ENCODE assay signal across 8 cellular contexts in the genomic region with DNA sequence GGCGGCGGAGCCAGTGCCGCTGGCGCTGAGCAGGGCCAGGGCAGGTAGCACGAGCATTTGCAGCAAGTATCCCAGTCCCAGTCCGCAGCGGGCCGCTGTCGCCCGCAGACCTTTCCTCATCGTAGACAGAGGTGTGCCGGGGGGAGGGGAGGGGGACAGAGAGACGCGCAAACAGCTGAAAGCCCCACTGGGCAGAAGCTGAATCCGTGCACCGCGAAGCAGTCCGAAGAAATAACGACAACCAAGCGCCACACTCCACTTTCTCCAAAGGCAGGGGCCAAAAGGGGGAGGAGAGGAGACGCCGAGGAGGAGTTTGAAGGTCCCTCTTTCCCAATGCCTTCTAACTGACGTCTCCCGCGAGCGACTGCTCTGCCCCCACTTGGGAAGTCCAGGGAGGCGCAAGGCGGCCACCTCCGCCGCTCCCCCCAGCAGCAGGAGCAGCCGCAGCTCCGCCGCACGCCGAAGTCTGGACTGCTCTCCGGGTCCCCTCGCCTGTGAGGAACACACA. TPM values are rescaled to one million over a fixed set of nuclear protein-coding genes. Genes with fewer than 3 reads are reported as not detected.
DNase-seq lines count a peak whose midpoint lies in the region; ATAC-seq and TF ChIP-seq lines count a peak whose summit lies in the region.

A gene (minus strand): TSS at position 236 of the 508 bp plus-strand sequence.

- peaks cover 55% of the 10 kb centered on the region for H3K27me3 Mint-ChIP-seq in activated CD8-positive, alpha-beta T cell treated with anti-CD3 and anti-CD28 coated beads, Interleukin-2, amount 10 ng/mL, durations not matched to agents 7 days and 5 days (ENCODE audit: low read depth)
- H3K27me3 Mint-ChIP-seq in glutamatergic neuron (ENCODE audit: unreplicated experiment) (peaks cover 14% of the 10 kb centered on the region), neural progenitor cell (ENCODE audit: insufficient read depth, low read depth) (no peaks in the 10 kb centered on the region)

- peaks cover 22% of the 10 kb centered on the region for H3K4me1 Mint-ChIP-seq in activated CD8-positive, alpha-beta T cell treated with anti-CD3 and anti-CD28 coated beads, Interleukin-2, amount 10 ng/mL, durations not matched to agents 7 days and 5 days (ENCODE audit: low read depth)
- H3K4me1 Mint-ChIP-seq in glutamatergic neuron (ENCODE audit: low read depth, unreplicated experiment) = peaks cover 39% of the 10 kb centered on the region
- peaks cover 55% of the 10 kb centered on the region for H3K4me1 Mint-ChIP-seq in neural progenitor cell

- H3K4me3 ChIP-seq in HAP-1 (peak within 1 kb of the TSS; percentile 44), neural progenitor cell (peak within 1 kb of the TSS; percentile 68)

- peaks cover 25% of the 10 kb centered on the region for H3F3A ChIP-seq in neural progenitor cell (ENCODE audit: low read depth)

- peak within 1 kb of the TSS; percentile 98 for H3K4me2 ChIP-seq in neural progenitor cell

- CTCF ChIA-PET in activated CD8-positive, alpha-beta T cell treated with anti-CD3 and anti-CD28 coated beads, Interleukin-2, amount 10 ng/mL, durations not matched to agents 7 days and 5 days (lab: Charles Lee) = no interaction called here

- POLR2A ChIA-PET in activated CD8-positive, alpha-beta T cell treated with anti-CD3 and anti-CD28 coated beads, Interleukin-2, amount 10 ng/mL, durations not matched to agents 7 days and 5 days (lab: Charles Lee) = no interaction called here

- H3K9ac ChIP-seq in neural progenitor cell = no peak within 1 kb of the TSS

- H3K27ac ChIP-seq in neural progenitor cell = no peak within 1 kb of the TSS

- in situ Hi-C loops in ACHN (cut with HindIII; ENCODE audit: low pct_ligation_motif_present, low pct_unique_long_range_greater_than_20kb, low sequenced_read_pairs) (no loop called here), HAP-1 (cut with MboI; ENCODE audit: low sequenced_read_pairs) (no loop called here)

- H3K36me3 ChIP-seq in HAP-1 (replicated peaks) (no peaks in the 10 kb centered on the region), neural progenitor cell (no peaks in the 10 kb centered on the region)

- H2AFZ ChIP-seq in neural progenitor cell (replicated peaks) = peak within 1 kb of the TSS; percentile 90

- ATAC-seq in activated CD8-positive, alpha-beta T cell treated with anti-CD3 and anti-CD28 coated beads, Interleukin-2, amount 10 ng/mL, durations not matched to agents 7 days and 5 days = peak; percentile 18
- ATAC-seq in GM18517 (IDR thresholded peaks at IDR 0.05; ENCODE audit: unreplicated experiment) (no peak), HG03460 (IDR thresholded peaks at IDR 0.05; ENCODE audit: unreplicated experiment) (no peak)

- peak; percentile 7 for DNase-seq in ACHN
- DNase-seq in HAP-1 (ENCODE audit: low spot score in 2 of 2) = peak; percentile 14 to 64
- no peak for DNase-seq in activated CD8-positive, alpha-beta T cell treated with anti-CD3 and anti-CD28 coated beads, Interleukin-2, amount 10 ng/mL, durations not matched to agents 7 days and 5 days
- no peak for DNase-seq in glutamatergic neuron
- DNase-seq in neural progenitor cell (ENCODE audit: low spot score) = peak; percentile 83
- DNase-seq in activated effector memory CD4-positive, alpha-beta T cell treated with Interleukin-2 at 50 U/mL for 16 hours = no peak

- no peaks in the 10 kb centered on the region for H3K9me3 Mint-ChIP-seq in activated CD8-positive, alpha-beta T cell treated with anti-CD3 and anti-CD28 coated beads, Interleukin-2, amount 10 ng/mL, durations not matched to agents 7 days and 5 days (ENCODE audit: insufficient read depth)
- H3K9me3 Mint-ChIP-seq in glutamatergic neuron (ENCODE audit: unreplicated experiment) (peaks cover 16% of the 10 kb centered on the region), neural progenitor cell (no peaks in the 10 kb centered on the region)

- H4K20me1 ChIP-seq in neural progenitor cell (ENCODE audit: low read depth) = no peaks in the 10 kb centered on the region

- TF ChIP-seq CTCF in glutamatergic neuron (IDR thresholded peaks at IDR 0.05; ENCODE audit: partially characterized antibody, unreplicated experiment) = no peak
- no peak for TF ChIP-seq CTCF in neural progenitor cell (IDR thresholded peaks at IDR 0.05)

- no peaks in the 10 kb centered on the region for H3K36me3 Mint-ChIP-seq in activated CD8-positive, alpha-beta T cell treated with anti-CD3 and anti-CD28 coated beads, Interleukin-2, amount 10 ng/mL, durations not matched to agents 7 days and 5 days (ENCODE audit: low read depth)
- H3K36me3 Mint-ChIP-seq in glutamatergic neuron (ENCODE audit: unreplicated experiment) (no peaks in the 10 kb centered on the region), neural progenitor cell (peaks cover 7% of the 10 kb centered on the region)

- H3K9me3 ChIP-seq in HAP-1 = no peaks in the 10 kb centered on the region
- H3K9me3 ChIP-seq in neural progenitor cell (ENCODE audit: low read depth) = no peaks in the 10 kb centered on the region

- H3K4me1 ChIP-seq in HAP-1 = peaks cover 4% of the 10 kb centered on the region
- peaks cover 15% of the 10 kb centered on the region for H3K4me1 ChIP-seq in neural progenitor cell

- no peaks in the 10 kb centered on the region for H3K79me2 ChIP-seq in neural progenitor cell (ENCODE audit: low read depth)

- no peaks in the 10 kb centered on the region for H3K27me3 ChIP-seq in HAP-1 (ENCODE audit: low read depth)
- peaks cover 70% of the 10 kb centered on the region for H3K27me3 ChIP-seq in neural progenitor cell

- H3K4me3 Mint-ChIP-seq in activated CD8-positive, alpha-beta T cell treated with anti-CD3 and anti-CD28 coated beads, Interleukin-2, amount 10 ng/mL, durations not matched to agents 7 days and 5 days = peak within 1 kb of the TSS; percentile 76
- H3K4me3 Mint-ChIP-seq in glutamatergic neuron (ENCODE audit: unreplicated experiment) = peak within 1 kb of the TSS; percentile 92
- H3K4me3 Mint-ChIP-seq in neural progenitor cell = peak within 1 kb of the TSS; percentile 98

- H3K27ac Mint-ChIP-seq in activated CD8-positive, alpha-beta T cell treated with anti-CD3 and anti-CD28 coated beads, Interleukin-2, amount 10 ng/mL, durations not matched to agents 7 days and 5 days = no peak within 1 kb of the TSS
- H3K27ac Mint-ChIP-seq in glutamatergic neuron (ENCODE audit: unreplicated experiment) (peak within 1 kb of the TSS; percentile 86), neural progenitor cell (peak within 1 kb of the TSS; percentile 98)

RNA-seq across cellular contexts. Expression of the gene that starts here (rescaled TPM):
- not detected for total RNA-seq in activated CD8-positive, alpha-beta T cell treated with anti-CD3 and anti-CD28 coated beads, Interleukin-2, amount 10 ng/mL, durations not matched to agents 7 days and 5 days
- total RNA-seq in glutamatergic neuron (ENCODE audit: unreplicated experiment) (41.2 TPM), neural progenitor cell (ENCODE audit: low replicate concordance) (0.15 and 0.39 TPM in 2 replicates)

Comparison
In these comparisons a context has a peak if more than half of its experiments do, and no peak if none do; other contexts are left out.
1. RNA of the gene that starts here (total RNA-seq): 41.2 TPM in glutamatergic neuron (single experiment); 0.15 to 0.39 TPM in neural progenitor cell and not detected in activated CD8-positive, alpha-beta T cell treated with anti-CD3 and anti-CD28 coated beads, Interleukin-2, amount 10 ng/mL, durations not matched to agents 7 days and 5 days; every median in the first group is over 10 times any median in the second.
2. Peak in ATAC-seq in activated CD8-positive, alpha-beta T cell treated with anti-CD3 and anti-CD28 coated beads, Interleukin-2, amount 10 ng/mL, durations not matched to agents 7 days and 5 days; RNA of the gene not detected or under 1 TPM.
3. Peak in DNase-seq, H3K4me3 ChIP-seq and H3K4me2 ChIP-seq in neural progenitor cell; RNA of the gene not detected or under 1 TPM.
4. DNase-seq: peak in ACHN (single experiment) and HAP-1 (2 of 2); none in activated CD8-positive, alpha-beta T cell treated with anti-CD3 and anti-CD28 coated beads, Interleukin-2, amount 10 ng/mL, durations not matched to agents 7 days and 5 days (single experiment), glutamatergic neuron (single experiment) and activated effector memory CD4-positive, alpha-beta T cell treated with Interleukin-2 at 50 U/mL for 16 hours (single experiment).
5. Peak in every context shown above with its lines, with median percentiles within 50 percentile points of each other: H3K4me3 Mint-ChIP-seq.